ENCODE assay signal across 8 cellular contexts in genomic region chr7:159306012-159306411, GRCh38.
"Had no signal": no experiment of that assay in that cellular context is flagged by ENCODE, and none has a peak within 500 bp of the region (broad histone marks: within the 10 kb centered on the region; RNA-seq: fewer than 3 reads in every experiment).

No MANE protein-coding gene starts in this region.

- H3K36me3 Mint-ChIP-seq: IgD-negative memory B cell had no signal

- H3K27ac ChIP-seq: HL-60 had no signal

- H3K27ac Mint-ChIP-seq: IgD-negative memory B cell had no signal

- H3K4me1 Mint-ChIP-seq: IgD-negative memory B cell had no signal

- ATAC-seq: HepG2, K562 had no signal

- H3K4me3 Mint-ChIP-seq: IgD-negative memory B cell had no signal

- DNase-seq: IMR-90, KBM-7, KG1 had no signal

- H3K27me3 Mint-ChIP-seq: IgD-negative memory B cell had no signal

- H3K4me3 ChIP-seq: K562 had no signal

- FAIRE-seq: HepG2, HTR-8/SVneo, K562 had no signal
